In the genomic region with DNA sequence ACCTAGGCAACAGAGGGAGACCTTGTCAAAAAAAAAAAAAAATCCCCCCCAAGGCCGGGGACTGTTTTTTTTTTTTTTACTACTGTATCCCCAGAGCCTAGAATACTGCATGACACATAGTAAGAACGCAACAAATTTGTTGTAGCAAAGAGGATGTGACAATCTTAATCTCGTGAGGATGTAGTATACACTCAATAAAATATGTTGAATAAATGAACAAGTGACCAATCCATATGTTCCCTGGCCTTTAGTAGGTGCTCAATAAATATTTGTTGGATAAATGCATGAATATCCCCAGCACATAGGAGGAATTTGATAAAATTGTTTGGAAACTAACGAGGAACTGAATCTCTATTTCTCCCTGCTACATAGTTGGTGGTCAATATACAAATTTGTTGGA, we compare ENCODE assay signal across 33 cellular contexts.
DNase-seq lines count a peak whose midpoint lies in the region; ATAC-seq, FAIRE-seq and TF ChIP-seq lines count a peak whose summit lies in the region.
"Had no signal": no experiment of that assay in that cellular context is flagged by ENCODE, and none has a peak within 500 bp of the region (broad histone marks: within the 10 kb centered on the region; RNA-seq: fewer than 3 reads in every experiment).

No MANE protein-coding gene starts in this region.

- H3K9me3 ChIP-seq in A549 (peaks cover 25% of the 10 kb centered on the region), HEK293 (ENCODE audit: control insufficient read depth, insufficient read depth, low read depth, low read length) (no peaks in the 10 kb centered on the region), K562 (replicated peaks; ENCODE audit: control insufficient read depth, insufficient read depth, low read depth, low read length) (no peaks in the 10 kb centered on the region), thyroid gland (no peaks in the 10 kb centered on the region)
- H3K9me3 ChIP-seq: BE2C, BLaER1, Caco-2 had no signal

- H3K9me1 ChIP-seq in K562 (ENCODE audit: control insufficient read depth, insufficient read depth, low read length), result no peaks in the 10 kb centered on the region

- peaks cover 2 to 8% (median 4%) of the 10 kb centered on the region in 3 donors for H3K27me3 Mint-ChIP-seq in CD14-positive monocyte (ENCODE audit: low read depth in 3 of 3)
- H3K27me3 Mint-ChIP-seq: B cell; CD4-positive, alpha-beta memory T cell; CD4-positive, alpha-beta T cell; CD4-positive, CD25-positive, alpha-beta regulatory T cell had no signal

- H3K9me3 Mint-ChIP-seq in CD14-positive monocyte, result peaks cover 0 to 2% (median 0%) of the 10 kb centered on the region in 7 donors
- H3K9me3 Mint-ChIP-seq: CD4-positive, alpha-beta T cell; CD8-positive, alpha-beta memory T cell; CD8-positive, alpha-beta T cell had no signal

- H3K4me1 ChIP-seq in A549 (peaks cover 14% of the 10 kb centered on the region), HEK293 (ENCODE audit: control insufficient read depth, insufficient read depth, low read length) (peaks cover 14% of the 10 kb centered on the region), K562 (replicated peaks in 1 of 2; ENCODE audit: control insufficient read depth in 2 of 2, insufficient read depth in 2 of 2, low read length in 2 of 2) (peaks cover 16 to 23% of the 10 kb centered on the region in 2 experiments), thyroid gland (no peaks in the 10 kb centered on the region)

- POLR2A ChIA-PET in A549 (lab: Yijun Ruan, JAX), result no interaction called here
- POLR2A ChIA-PET in HEK293 (lab: Yijun Ruan, JAX), result interaction anchor here (0.6 kb wide), 2 partner anchors 77 to 184 kb away, joined by 4 read pairs; a partner anchor contains a TSS
- POLR2A ChIA-PET in K562 (lab: Yijun Ruan, JAX), result no interaction called here

- DNase-seq in A549 (ENCODE audit: low read depth in 1 of 2, low spot score in 1 of 2), result no peak
- no peak for DNase-seq in K562 (ENCODE audit: extremely low read depth in 1 of 4, low spot score in 3 of 4)
- no peak for DNase-seq in NCI-H748 treated with DMSO at 0.1 percent for 48 hours (lab: John Stamatoyannopoulos, UW)
- DNase-seq in CD14-positive monocyte (ENCODE audit: low spot score), result no peak
- DNase-seq in thyroid gland, result no peak
- DNase-seq: 8988T; ACHN; AML-193; BE2C; C1 segment of cervical spinal cord; Caco-2; Calu3; CD4-positive, alpha-beta memory T cell; CD4-positive, alpha-beta T cell; CD4-positive, CD25-positive, alpha-beta regulatory T cell; CD8-positive, alpha-beta memory T cell; CD8-positive, alpha-beta T cell; COR-L47; DMS 273 treated with DMSO at 0.1 percent for 48 hours; DMS153; DMS53; DMS79; DMS79 treated with DMSO at 0.1 percent for 48 hours; DND-41; EL had no signal

- TF ChIP-seq POLR2A in A549 (IDR thresholded peaks at IDR 0.05; ENCODE audit: low read length) (no peak), K562 (conservative IDR thresholded peaks at IDR 0.05) (no peak), thyroid gland (IDR thresholded peaks at IDR 0.05) (no peak)

- TF ChIP-seq CTCF in A549 (IDR thresholded peaks at IDR 0.05) (no peak), HEK293 (tag by site-specific recombination; IDR thresholded peaks at IDR 0.05) (no peak), K562 (IDR thresholded peaks at IDR 0.05 in 2 of 3, conservative IDR thresholded peaks at IDR 0.05 in 1 of 3; ENCODE audit: insufficient read depth in 2 of 3, low read depth in 1 of 3, low read length in 3 of 3) (no peak), CD14-positive monocyte (IDR thresholded peaks at IDR 0.05) (no peak), thyroid gland (IDR thresholded peaks at IDR 0.05) (no peak)

- H2AFZ ChIP-seq in K562 (ENCODE audit: low read depth, low read length), result no peak overlapping the region

- no peaks in the 10 kb centered on the region for H3K27me3 ChIP-seq in K562 (ENCODE audit: control insufficient read depth in 2 of 2, insufficient read depth in 2 of 2, low read length in 2 of 2)
- H3K27me3 ChIP-seq in thyroid gland, result no peaks in the 10 kb centered on the region
- H3K27me3 ChIP-seq: BE2C; BLaER1; BLaER1 treated with 17β-estradiol and CSF1 and Interleukin-3, amounts not matched to agents 10 nM and 100 nM had no signal

- 35% methylated on average over 4 of the region's 4 CpGs for WGBS in A549 (ENCODE audit: missing lambda C conversion rate)
- 57% methylated on average over 4 of the region's 4 CpGs for WGBS in K562 (ENCODE audit: insufficient coverage, low coverage, missing lambda C conversion rate)
- 88 to 93% methylated on average over 4 of the region's 4 CpGs for WGBS in thyroid gland, 2 donors

- H3K4me3 ChIP-seq in A549, result no peak overlapping the region
- H3K4me3 ChIP-seq in HEK293 (ENCODE audit: low read depth, low read length), result no peak overlapping the region
- no peak overlapping the region for H3K4me3 ChIP-seq in K562
- H3K4me3 ChIP-seq in thyroid gland (replicated peaks in 1 of 3), result no peak overlapping the region
- H3K4me3 ChIP-seq: BLaER1; BLaER1 treated with 17β-estradiol and CSF1 and Interleukin-3, amounts not matched to agents 10 nM and 100 nM had no signal

- peaks cover 8% of the 10 kb centered on the region; the same call in 2 of the 3 replicates for H3K79me2 ChIP-seq in K562 (ENCODE audit: control insufficient read depth, insufficient read depth, low read length)

- no peak overlapping the region for H3K4me3 Mint-ChIP-seq in CD14-positive monocyte
- H3K4me3 Mint-ChIP-seq: B cell; CD4-positive, alpha-beta memory T cell; CD4-positive, alpha-beta T cell; CD4-positive, CD25-positive, alpha-beta regulatory T cell; CD8-positive, alpha-beta memory T cell; CD8-positive, alpha-beta T cell had no signal

- intact Hi-C loops in K562 (cut with micrococcal nuclease) (loop anchor here (10.0 kb wide), 1 partner anchor 193 kb away; no protein-coding TSS in a partner anchor), CD14-positive monocyte (cut with micrococcal nuclease) (loop anchor here in 1 of 2 donors (10.0 kb wide), 1 partner anchor 93 kb away; no protein-coding TSS in a partner anchor), thyroid gland (cut with DNase I) (loop anchor here (10.0 kb wide), 1 partner anchor 93 kb away; no protein-coding TSS in a partner anchor)

- peaks cover 24% of the 10 kb centered on the region for H3K4me1 Mint-ChIP-seq in CD14-positive monocyte

- in situ Hi-C loops in K562 (cut with MboI), result no loop called here

- no peak overlapping the region for H3K9ac ChIP-seq in K562 (ENCODE audit: insufficient read depth in 1 of 2, low read depth in 2 of 2, low read length in 2 of 2)
- H3K9ac ChIP-seq: BLaER1; BLaER1 treated with 17β-estradiol and CSF1 and Interleukin-3, amounts not matched to agents 10 nM and 100 nM had no signal

- H3K27ac ChIP-seq in A549, result no peak overlapping the region
- no peak overlapping the region for H3K27ac ChIP-seq in HEK293 (ENCODE audit: extremely low read depth, low read depth, low read length)
- no peak overlapping the region for H3K27ac ChIP-seq in K562 (ENCODE audit: extremely low read depth, low read depth, low read length)
- no peak overlapping the region for H3K27ac ChIP-seq in thyroid gland
- H3K27ac ChIP-seq: 22Rv1; BLaER1; BLaER1 treated with 17β-estradiol and CSF1 and Interleukin-3, amounts not matched to agents 10 nM and 100 nM; C4-2B had no signal

- no peak overlapping the region for H3K4me2 ChIP-seq in A549
- H3K4me2 ChIP-seq in K562 (ENCODE audit: insufficient read depth, low read length), result no peak overlapping the region
- H3K4me2 ChIP-seq: BLaER1; BLaER1 treated with 17β-estradiol and CSF1 and Interleukin-3, amounts not matched to agents 10 nM and 100 nM had no signal

- no peaks in the 10 kb centered on the region for H3K36me3 Mint-ChIP-seq in CD14-positive monocyte
- H3K36me3 Mint-ChIP-seq: CD4-positive, CD25-positive, alpha-beta regulatory T cell; CD8-positive, alpha-beta memory T cell; CD8-positive, alpha-beta T cell had no signal

- no peak for TF ChIP-seq EP300 in A549 (IDR thresholded peaks at IDR 0.05)
- TF ChIP-seq EP300 in K562 (IDR thresholded peaks at IDR 0.05; ENCODE audit: low read length), result no peak

- ATAC-seq in A549 (no peak), K562 (no peak)
- ATAC-seq: CD8-positive, alpha-beta T cell had no signal

- TF ChIP-seq RAD21 in A549 (conservative IDR thresholded peaks at IDR 0.05 in 1 of 2, IDR thresholded peaks at IDR 0.05 in 1 of 2) (no peak), K562 (CRISPR knock-in tag; conservative IDR thresholded peaks at IDR 0.05 in 1 of 2, IDR thresholded peaks at IDR 0.05 in 1 of 2) (no peak)

- no TSS peak for BruUV-seq in K562 (replicated peaks; lab: Mats Ljungman, UMichigan)

- peak overlapping the region in 1 of 7 donors; percentile 35 for H3K27ac Mint-ChIP-seq in CD14-positive monocyte
- H3K27ac Mint-ChIP-seq: B cell; CD4-positive, alpha-beta memory T cell; CD4-positive, alpha-beta T cell; CD4-positive, CD25-positive, alpha-beta regulatory T cell; CD8-positive, alpha-beta T cell had no signal

- no peaks in the 10 kb centered on the region for H4K20me1 ChIP-seq in K562 (replicated peaks; ENCODE audit: control insufficient read depth, insufficient read depth, low read length)
- H4K20me1 ChIP-seq: BLaER1; BLaER1 treated with 17β-estradiol and CSF1 and Interleukin-3, amounts not matched to agents 10 nM and 100 nM had no signal

- FAIRE-seq in A549 (lab: Jason Lieb, UNC) (peak; percentile 61), K562 (lab: Jason Lieb, UNC) (no peak)
- FAIRE-seq: A204.1, D721Med had no signal

- CTCF ChIA-PET in A549 (lab: Yijun Ruan, JAX) (interaction anchor here (0.7 to 4.2 kb wide), 3 partner anchors 11 to 37 kb away, joined by 3 to 94 read pairs (median 4); no protein-coding TSS in a partner anchor), HEK293 (lab: Yijun Ruan, JAX) (interaction anchor here (0.6 to 4.6 kb wide), 3 partner anchors 28 to 207 kb away, joined by 4 to 95 read pairs (median 5); no protein-coding TSS in a partner anchor), K562 (lab: Yijun Ruan, JAX; ENCODE audit: low intra/inter-chr PET ratio) (no interaction called here)

- no peaks in the 10 kb centered on the region for H3K36me3 ChIP-seq in HEK293 (ENCODE audit: control insufficient read depth in 2 of 2, insufficient read depth in 1 of 2, low read length in 2 of 2)
- H3K36me3 ChIP-seq in K562 (ENCODE audit: control insufficient read depth, insufficient read depth, low read length), result no peaks in the 10 kb centered on the region
- H3K36me3 ChIP-seq in thyroid gland, result no peaks in the 10 kb centered on the region
- H3K36me3 ChIP-seq: BE2C; BLaER1; BLaER1 treated with 17β-estradiol and CSF1 and Interleukin-3, amounts not matched to agents 10 nM and 100 nM had no signal

TF ChIP-seq in A549, 52 proteins besides CTCF, POLR2A, EP300 and RAD21 (continues in another document):
- TF ChIP-seq RNF2 (IDR thresholded peaks at IDR 0.05; ENCODE audit: borderline replicate concordance, low read depth), result no peak
- TF ChIP-seq SMC3 (IDR thresholded peaks at IDR 0.05), result no peak
- no peak for TF ChIP-seq KDM1A (IDR thresholded peaks at IDR 0.05; ENCODE audit: low read depth)

TF ChIP-seq in HEK293, 187 proteins besides CTCF, POLR2A, EP300 and RAD21 (continues in another document):
- TF ChIP-seq BCL11B (tag by site-specific recombination; IDR thresholded peaks at IDR 0.05; ENCODE audit: low read depth), result no peak
- no peak for TF ChIP-seq ZNF473 (tag by site-specific recombination; IDR thresholded peaks at IDR 0.05)
- no peak for TF ChIP-seq ZBTB21 (tag by site-specific recombination; IDR thresholded peaks at IDR 0.05)

TF ChIP-seq in K562, 482 proteins besides CTCF, POLR2A, EP300 and RAD21 (continues in another document):
- TF ChIP-seq RBM25 (IDR thresholded peaks at IDR 0.05; ENCODE audit: low read depth, low read length, severe bottlenecking) (peak; percentile 14), ZBTB17 (CRISPR knock-in tag; IDR thresholded peaks at IDR 0.05) (no peak)
